In genomic region chr6:102732908-102733307, GRCh38 we compare ENCODE assay signal across 19 cellular contexts.
A peak's percentile ranks its signal among the peaks of the same experiment; 100 is the strongest.
DNase-seq lines count a peak whose midpoint lies in the region; ATAC-seq and TF ChIP-seq lines count a peak whose summit lies in the region.
"Had no signal": no experiment of that assay in that cellular context is flagged by ENCODE, and none has a peak within 500 bp of the region (broad histone marks: within the 10 kb centered on the region; RNA-seq: fewer than 3 reads in every experiment).

No MANE protein-coding gene starts in this region.

- H2AFZ ChIP-seq in PC-3 (ENCODE audit: low read length), result 0 out of 2 replicates have a peak overlapping the region, but pooled peaks have one; percentile 53

- no peaks in the 10 kb centered on the region for H3K9me2 ChIP-seq in PC-3 (replicated peaks; ENCODE audit: low read length)

- H3K4me1 ChIP-seq in PC-3 (ENCODE audit: insufficient read depth, low read length), result peaks cover 20% of the 10 kb centered on the region
- H3K4me1 ChIP-seq: left lung, Peyer's patch, upper lobe of right lung had no signal

- no peaks in the 10 kb centered on the region for H3F3A ChIP-seq in PC-3 (ENCODE audit: low read length, unreplicated experiment)

- DNase-seq in activated CD4-positive, alpha-beta T cell treated with anti-CD3 and anti-CD28 coated beads for 36 hours, result no peak
- DNase-seq in activated CD4-positive, alpha-beta T cell treated with anti-CD3 and anti-CD28 coated beads, Interleukin-2, amount 50 U/mL, for 48 hours, result no peak
- DNase-seq in PC-3 (peak; percentile 71), epithelial cell of esophagus (ENCODE audit: low read depth) (peak; percentile 65), retina (no peak), Right ventricle myocardium inferior (ENCODE audit: missing footprints) (no peak)
- no peak for DNase-seq in effector memory CD8-positive, alpha-beta T cell
- DNase-seq: activated naive CD8-positive, alpha-beta T cell treated with anti-CD3 and anti-CD28 coated beads for 36 hours; C1 segment of cervical spinal cord; erythroblast; glutamatergic neuron; left lung; NCI-H1694; NCI-H82; nephron progenitor cell; Peyer's patch; upper lobe of right lung had no signal

- no TSS peak for BruUV-seq in PC-3 (replicated peaks; lab: Mats Ljungman, UMichigan)

- no peak overlapping the region for H3K4me3 Mint-ChIP-seq in activated CD4-positive, alpha-beta T cell treated with anti-CD3 and anti-CD28 coated beads for 36 hours
- no peak overlapping the region for H3K4me3 Mint-ChIP-seq in effector memory CD8-positive, alpha-beta T cell
- H3K4me3 Mint-ChIP-seq: activated naive CD8-positive, alpha-beta T cell treated with anti-CD3 and anti-CD28 coated beads for 36 hours; dendritic cell treated with granulocyte-macrophage colony-stimulating factor and Interleukin-4, amounts not matched to agents 40 ng/mL and 50 ng/mL, for 4 days; nephron progenitor cell had no signal

- no peak overlapping the region for H3K27ac Mint-ChIP-seq in activated CD4-positive, alpha-beta T cell treated with anti-CD3 and anti-CD28 coated beads for 36 hours
- H3K27ac Mint-ChIP-seq in effector memory CD8-positive, alpha-beta T cell, result no peak overlapping the region
- H3K27ac Mint-ChIP-seq: activated naive CD8-positive, alpha-beta T cell treated with anti-CD3 and anti-CD28 coated beads for 36 hours; dendritic cell treated with granulocyte-macrophage colony-stimulating factor and Interleukin-4, amounts not matched to agents 40 ng/mL and 50 ng/mL, for 4 days; nephron progenitor cell had no signal

- H3K79me2 ChIP-seq in PC-3 (ENCODE audit: low read length), result no peaks in the 10 kb centered on the region

- no peaks in the 10 kb centered on the region for H3K4me1 Mint-ChIP-seq in activated CD4-positive, alpha-beta T cell treated with anti-CD3 and anti-CD28 coated beads for 36 hours
- no peaks in the 10 kb centered on the region for H3K4me1 Mint-ChIP-seq in effector memory CD8-positive, alpha-beta T cell (ENCODE audit: low read depth in 2 of 2)
- H3K4me1 Mint-ChIP-seq: activated naive CD8-positive, alpha-beta T cell treated with anti-CD3 and anti-CD28 coated beads for 36 hours; nephron progenitor cell had no signal

- H3K4me3 ChIP-seq in PC-3 (ENCODE audit: low read length), result no peak overlapping the region
- H3K4me3 ChIP-seq in epithelial cell of esophagus (ENCODE audit: low read length), result no peak overlapping the region
- H3K4me3 ChIP-seq: left lung, Peyer's patch, upper lobe of right lung had no signal

- POLR2A ChIA-PET in activated CD4-positive, alpha-beta T cell treated with anti-CD3 and anti-CD28 coated beads for 36 hours (lab: Charles Lee), result no interaction called here
- POLR2A ChIA-PET in PC-3 (lab: Charles Lee; ENCODE audit: unreplicated experiment), result no interaction called here

- H3K4me2 ChIP-seq in PC-3 (ENCODE audit: low read length), result peak overlapping the region; percentile 45

- no peaks in the 10 kb centered on the region for H4K20me1 ChIP-seq in PC-3 (ENCODE audit: low read length)

- H3K27ac ChIP-seq in PC-3 (ENCODE audit: low read length), result no peak overlapping the region
- H3K27ac ChIP-seq: left lung, Peyer's patch, upper lobe of right lung had no signal

- ATAC-seq in activated CD4-positive, alpha-beta T cell treated with anti-CD3 and anti-CD28 coated beads for 36 hours, result peak; percentile 30
- ATAC-seq in PC-3, result no peak
- ATAC-seq in effector memory CD8-positive, alpha-beta T cell (replicated peaks), result no peak
- ATAC-seq in Right ventricle myocardium inferior, result no peak
- no peak for ATAC-seq in GM18870 (IDR thresholded peaks at IDR 0.05; ENCODE audit: unreplicated experiment)
- ATAC-seq: left lung, upper lobe of right lung had no signal

- H3K27me3 ChIP-seq in PC-3 (ENCODE audit: low read length), result no peaks in the 10 kb centered on the region
- H3K27me3 ChIP-seq: left lung, Peyer's patch, upper lobe of right lung had no signal

- H3K27me3 Mint-ChIP-seq in activated CD4-positive, alpha-beta T cell treated with anti-CD3 and anti-CD28 coated beads for 36 hours, result no peaks in the 10 kb centered on the region
- no peaks in the 10 kb centered on the region for H3K27me3 Mint-ChIP-seq in effector memory CD8-positive, alpha-beta T cell
- H3K27me3 Mint-ChIP-seq: activated naive CD8-positive, alpha-beta T cell treated with anti-CD3 and anti-CD28 coated beads for 36 hours; dendritic cell treated with granulocyte-macrophage colony-stimulating factor and Interleukin-4, amounts not matched to agents 40 ng/mL and 50 ng/mL, for 4 days had no signal

- intact Hi-C loops in activated CD4-positive, alpha-beta T cell treated with anti-CD3 and anti-CD28 coated beads for 36 hours (cut with DNase I, micrococcal nuclease), result no loop called here
- intact Hi-C loops in PC-3 (cut with micrococcal nuclease) (no loop called here), Right ventricle myocardium inferior (cut with DNase I) (no loop called here)

- peaks cover 2% of the 10 kb centered on the region for H3K9me3 Mint-ChIP-seq in activated CD4-positive, alpha-beta T cell treated with anti-CD3 and anti-CD28 coated beads for 36 hours (ENCODE audit: low read depth)
- H3K9me3 Mint-ChIP-seq in effector memory CD8-positive, alpha-beta T cell, result peaks cover 4 to 5% of the 10 kb centered on the region in 2 donors
- H3K9me3 Mint-ChIP-seq: dendritic cell treated with granulocyte-macrophage colony-stimulating factor and Interleukin-4, amounts not matched to agents 40 ng/mL and 50 ng/mL, for 4 days had no signal

- H3K9me3 ChIP-seq in PC-3 (ENCODE audit: low read length), result no peaks in the 10 kb centered on the region
- H3K9me3 ChIP-seq: left lung, Peyer's patch, upper lobe of right lung had no signal

- no peak for TF ChIP-seq CTCF in PC-3 (conservative IDR thresholded peaks at IDR 0.05; ENCODE audit: low read depth, low read length)
- no peak for TF ChIP-seq CTCF in epithelial cell of esophagus (IDR thresholded peaks at IDR 0.05; ENCODE audit: insufficient read depth, low read depth, low read length, missing control alignments)

- no peaks in the 10 kb centered on the region for H3K36me3 Mint-ChIP-seq in activated CD4-positive, alpha-beta T cell treated with anti-CD3 and anti-CD28 coated beads for 36 hours (ENCODE audit: low read depth)
- H3K36me3 Mint-ChIP-seq in effector memory CD8-positive, alpha-beta T cell (ENCODE audit: insufficient read depth), result no peaks in the 10 kb centered on the region
- H3K36me3 Mint-ChIP-seq: activated naive CD8-positive, alpha-beta T cell treated with anti-CD3 and anti-CD28 coated beads for 36 hours had no signal

- no peaks in the 10 kb centered on the region for H3K36me3 ChIP-seq in PC-3 (ENCODE audit: low read depth, low read length)
- H3K36me3 ChIP-seq: left lung, Peyer's patch, upper lobe of right lung had no signal

- no peak overlapping the region for H3K9ac ChIP-seq in PC-3 (ENCODE audit: low read length)

- CTCF ChIA-PET in activated CD4-positive, alpha-beta T cell treated with anti-CD3 and anti-CD28 coated beads for 36 hours (lab: Charles Lee), result no interaction called here
- CTCF ChIA-PET in PC-3 (lab: Charles Lee), result no interaction called here

Comparison
In these comparisons a context has a peak if more than half of its experiments do, and no peak if none do; other contexts are left out.
1. DNase-seq: peak in PC-3 (single experiment) and epithelial cell of esophagus (single experiment); none in activated CD4-positive, alpha-beta T cell treated with anti-CD3 and anti-CD28 coated beads for 36 hours (single experiment), activated CD4-positive, alpha-beta T cell treated with anti-CD3 and anti-CD28 coated beads, Interleukin-2, amount 50 U/mL, for 48 hours (0 of 2), effector memory CD8-positive, alpha-beta T cell (0 of 3), retina (single experiment) and Right ventricle myocardium inferior (single experiment).